In the genomic region with DNA sequence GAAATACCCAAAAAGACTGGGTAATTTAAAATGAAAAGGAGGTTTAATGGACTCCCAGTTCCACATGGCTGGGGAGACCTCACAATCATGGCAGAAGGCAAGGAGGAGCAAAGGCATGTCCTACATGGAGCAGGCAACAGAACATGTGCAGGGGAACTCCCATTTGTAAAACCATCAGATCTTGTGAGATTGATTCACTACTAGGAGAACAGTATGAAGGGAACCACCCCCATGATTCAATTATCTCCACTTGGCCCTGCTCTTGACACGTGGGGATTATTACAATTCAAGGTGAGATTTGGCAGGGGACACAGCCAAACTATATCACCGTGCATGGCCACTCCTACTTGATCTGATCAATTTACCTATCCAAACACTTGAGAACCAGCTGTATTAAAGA, we compare ENCODE assay signal across 16 cellular contexts.
"Had no signal": no experiment of that assay in that cellular context is flagged by ENCODE, and none has a peak within 500 bp of the region (broad histone marks: within the 10 kb centered on the region; RNA-seq: fewer than 3 reads in every experiment).

No MANE protein-coding gene starts in this region.

- H3K4me1 ChIP-seq: testis had no signal

- H3K9me3 ChIP-seq: ovary, testis had no signal

- H3K36me3 ChIP-seq: cardiac muscle cell, ovary had no signal

- ATAC-seq: activated CD8-positive, alpha-beta T cell treated with anti-CD3 and anti-CD28 coated beads for 36 hours; left colon; stimulated activated naive CD8-positive, alpha-beta T cell treated with anti-CD3 and anti-CD28 coated beads, Interleukin-15, amount 100 ng/mL, for 72 hours had no signal

- H3K27ac ChIP-seq: cardiac muscle cell, ovary, testis had no signal

- H3K27me3 ChIP-seq: cardiac muscle cell, ovary, testis had no signal

- DNase-seq: activated CD4-positive, alpha-beta T cell treated with anti-CD3 and anti-CD28 coated beads for 4 hours; activated CD8-positive, alpha-beta memory T cell treated with anti-CD3 and anti-CD28 coated beads, Interleukin-2, amount 50 U/mL, for 4 hours; activated CD8-positive, alpha-beta T cell treated with anti-CD3 and anti-CD28 coated beads for 36 hours; activated naive CD4-positive, alpha-beta T cell; aorta; glutamatergic neuron; left colon; nephron progenitor cell; ovary; retina; stimulated activated CD4-positive, alpha-beta T cell treated with anti-CD3 and anti-CD28 coated beads, Interleukin-15, amount 100 ng/mL, for 24 hours; stimulated activated CD4-positive, alpha-beta T cell treated with anti-CD3 and anti-CD28 coated beads, Interleukin-4, amount 100 ng/mL, for 4 hours; stimulated activated naive CD8-positive, alpha-beta T cell treated with anti-CD3 and anti-CD28 coated beads, Interleukin-15, amount 100 ng/mL, for 72 hours; testis had no signal

- H3K4me3 ChIP-seq: cardiac muscle cell, ovary, testis had no signal

- FAIRE-seq: colon had no signal
